ENCODE assay signal across 3 cellular contexts in genomic region chr17:18746551-18746950, GRCh38. TPM values are rescaled to one million over a fixed set of nuclear protein-coding genes. Genes with fewer than 3 reads are reported as not detected.
"Had no signal": no experiment of that assay in that cellular context is flagged by ENCODE, and none has a peak within 500 bp of the region (broad histone marks: within the 10 kb centered on the region; RNA-seq: fewer than 3 reads in every experiment).

No MANE protein-coding gene starts in this region.

RNA-seq across cellular contexts. Expression of gene FBXW10, which starts 2.7 kb away (rescaled TPM):
- polyA plus RNA-seq: endothelial cell of umbilical vein; fibroblast of lung; naive thymus-derived CD4-positive, alpha-beta T cell had no signal
